ENCODE assay signal across 1 cellular context in the genomic region with DNA sequence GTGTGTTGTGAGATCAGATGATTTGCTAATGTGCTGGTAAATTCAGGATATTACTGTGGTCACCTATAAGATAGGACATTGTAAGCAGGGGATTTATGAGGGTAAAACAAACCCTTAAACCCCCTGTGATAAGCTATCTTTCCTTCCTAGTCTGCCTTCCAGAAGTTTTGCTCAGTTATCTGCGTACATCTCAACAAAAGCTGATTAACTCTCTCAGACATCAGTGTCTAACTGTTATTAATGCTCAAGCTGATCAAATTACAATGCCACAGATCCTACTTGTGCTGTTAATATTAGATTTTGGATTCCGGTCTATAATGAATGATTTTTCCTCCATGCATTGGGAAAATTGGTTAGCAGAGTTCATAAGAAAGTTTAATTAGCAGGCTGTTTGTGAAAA.
A peak's percentile ranks its signal among the peaks of the same experiment; 100 is the strongest.
TF ChIP-seq lines count a peak whose summit lies in the region.

No MANE protein-coding gene starts in this region.

TF ChIP-seq in SK-N-SH, 30 proteins besides CTCF, POLR2A, EP300 and RAD21 (continued from another document):
- TF ChIP-seq FOXJ3 (CRISPR knock-in tag; IDR thresholded peaks at IDR 0.05) (peak; percentile 58; the same call in 1 of the 2 replicates), GATA2 (CRISPR knock-in tag; IDR thresholded peaks at IDR 0.05) (peak; percentile 90), SMC3 (IDR thresholded peaks at IDR 0.05; ENCODE audit: low read depth, low read length) (no peak), GABPA (IDR thresholded peaks at IDR 0.05; ENCODE audit: low read depth) (no peak), MXI1 (IDR thresholded peaks at IDR 0.05; ENCODE audit: low read depth, low read length) (0 out of 2 replicates have a peak, but pooled peaks have one; percentile 25), FOXM1 (IDR thresholded peaks at IDR 0.05; ENCODE audit: low read depth) (no peak), SIN3A (IDR thresholded peaks at IDR 0.05; ENCODE audit: borderline replicate concordance, low read depth, low read length) (no peak), RCOR1 (IDR thresholded peaks at IDR 0.05; ENCODE audit: low read length) (peak; percentile 91), CHD2 (IDR thresholded peaks at IDR 0.05; ENCODE audit: low read length, partially characterized antibody) (peak; percentile 71), NRF1 (IDR thresholded peaks at IDR 0.05; ENCODE audit: low read depth, low read length) (no peak), YY1 (IDR thresholded peaks at IDR 0.05; ENCODE audit: low read depth) (no peak), FOSL2 (IDR thresholded peaks at IDR 0.05; ENCODE audit: borderline replicate concordance, low read depth) (no peak), POLR2AphosphoS5 (IDR thresholded peaks at IDR 0.05; ENCODE audit: low read depth, low read length) (no peak), JUND (IDR thresholded peaks at IDR 0.05) (no peak), NFIC (IDR thresholded peaks at IDR 0.05; ENCODE audit: borderline replicate concordance) (no peak), TCF12 (IDR thresholded peaks at IDR 0.05) (no peak), RXRA (IDR thresholded peaks at IDR 0.05; ENCODE audit: borderline replicate concordance, low read depth) (no peak), RFX5 (IDR thresholded peaks at IDR 0.05; ENCODE audit: low read length) (no peak), MEF2A (IDR thresholded peaks at IDR 0.05; ENCODE audit: borderline replicate concordance, low read depth) (no peak)
- TF ChIP-seq, protein P1, sequence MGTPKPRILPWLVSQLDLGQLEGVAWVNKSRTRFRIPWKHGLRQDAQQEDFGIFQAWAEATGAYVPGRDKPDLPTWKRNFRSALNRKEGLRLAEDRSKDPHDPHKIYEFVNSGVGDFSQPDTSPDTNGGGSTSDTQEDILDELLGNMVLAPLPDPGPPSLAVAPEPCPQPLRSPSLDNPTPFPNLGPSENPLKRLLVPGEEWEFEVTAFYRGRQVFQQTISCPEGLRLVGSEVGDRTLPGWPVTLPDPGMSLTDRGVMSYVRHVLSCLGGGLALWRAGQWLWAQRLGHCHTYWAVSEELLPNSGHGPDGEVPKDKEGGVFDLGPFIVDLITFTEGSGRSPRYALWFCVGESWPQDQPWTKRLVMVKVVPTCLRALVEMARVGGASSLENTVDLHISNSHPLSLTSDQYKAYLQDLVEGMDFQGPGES (IDR thresholded peaks at IDR 0.05; ENCODE audit: low read depth, low read length): no peak
- TF ChIP-seq, protein P2, sequence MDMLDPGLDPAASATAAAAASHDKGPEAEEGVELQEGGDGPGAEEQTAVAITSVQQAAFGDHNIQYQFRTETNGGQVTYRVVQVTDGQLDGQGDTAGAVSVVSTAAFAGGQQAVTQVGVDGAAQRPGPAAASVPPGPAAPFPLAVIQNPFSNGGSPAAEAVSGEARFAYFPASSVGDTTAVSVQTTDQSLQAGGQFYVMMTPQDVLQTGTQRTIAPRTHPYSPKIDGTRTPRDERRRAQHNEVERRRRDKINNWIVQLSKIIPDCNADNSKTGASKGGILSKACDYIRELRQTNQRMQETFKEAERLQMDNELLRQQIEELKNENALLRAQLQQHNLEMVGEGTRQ (IDR thresholded peaks at IDR 0.05; ENCODE audit: borderline replicate concordance, low read depth, low read length): no peak
- TF ChIP-seq, protein P3, sequence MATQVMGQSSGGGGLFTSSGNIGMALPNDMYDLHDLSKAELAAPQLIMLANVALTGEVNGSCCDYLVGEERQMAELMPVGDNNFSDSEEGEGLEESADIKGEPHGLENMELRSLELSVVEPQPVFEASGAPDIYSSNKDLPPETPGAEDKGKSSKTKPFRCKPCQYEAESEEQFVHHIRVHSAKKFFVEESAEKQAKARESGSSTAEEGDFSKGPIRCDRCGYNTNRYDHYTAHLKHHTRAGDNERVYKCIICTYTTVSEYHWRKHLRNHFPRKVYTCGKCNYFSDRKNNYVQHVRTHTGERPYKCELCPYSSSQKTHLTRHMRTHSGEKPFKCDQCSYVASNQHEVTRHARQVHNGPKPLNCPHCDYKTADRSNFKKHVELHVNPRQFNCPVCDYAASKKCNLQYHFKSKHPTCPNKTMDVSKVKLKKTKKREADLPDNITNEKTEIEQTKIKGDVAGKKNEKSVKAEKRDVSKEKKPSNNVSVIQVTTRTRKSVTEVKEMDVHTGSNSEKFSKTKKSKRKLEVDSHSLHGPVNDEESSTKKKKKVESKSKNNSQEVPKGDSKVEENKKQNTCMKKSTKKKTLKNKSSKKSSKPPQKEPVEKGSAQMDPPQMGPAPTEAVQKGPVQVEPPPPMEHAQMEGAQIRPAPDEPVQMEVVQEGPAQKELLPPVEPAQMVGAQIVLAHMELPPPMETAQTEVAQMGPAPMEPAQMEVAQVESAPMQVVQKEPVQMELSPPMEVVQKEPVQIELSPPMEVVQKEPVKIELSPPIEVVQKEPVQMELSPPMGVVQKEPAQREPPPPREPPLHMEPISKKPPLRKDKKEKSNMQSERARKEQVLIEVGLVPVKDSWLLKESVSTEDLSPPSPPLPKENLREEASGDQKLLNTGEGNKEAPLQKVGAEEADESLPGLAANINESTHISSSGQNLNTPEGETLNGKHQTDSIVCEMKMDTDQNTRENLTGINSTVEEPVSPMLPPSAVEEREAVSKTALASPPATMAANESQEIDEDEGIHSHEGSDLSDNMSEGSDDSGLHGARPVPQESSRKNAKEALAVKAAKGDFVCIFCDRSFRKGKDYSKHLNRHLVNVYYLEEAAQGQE (IDR thresholded peaks at IDR 0.05; ENCODE audit: low read depth, low read length): no peak
- TF ChIP-seq, protein P4, sequence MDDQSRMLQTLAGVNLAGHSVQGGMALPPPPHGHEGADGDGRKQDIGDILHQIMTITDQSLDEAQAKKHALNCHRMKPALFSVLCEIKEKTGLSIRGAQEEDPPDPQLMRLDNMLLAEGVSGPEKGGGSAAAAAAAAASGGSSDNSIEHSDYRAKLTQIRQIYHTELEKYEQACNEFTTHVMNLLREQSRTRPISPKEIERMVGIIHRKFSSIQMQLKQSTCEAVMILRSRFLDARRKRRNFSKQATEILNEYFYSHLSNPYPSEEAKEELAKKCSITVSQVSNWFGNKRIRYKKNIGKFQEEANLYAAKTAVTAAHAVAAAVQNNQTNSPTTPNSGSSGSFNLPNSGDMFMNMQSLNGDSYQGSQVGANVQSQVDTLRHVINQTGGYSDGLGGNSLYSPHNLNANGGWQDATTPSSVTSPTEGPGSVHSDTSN (IDR thresholded peaks at IDR 0.05): no peak
- TF ChIP-seq, protein P5, sequence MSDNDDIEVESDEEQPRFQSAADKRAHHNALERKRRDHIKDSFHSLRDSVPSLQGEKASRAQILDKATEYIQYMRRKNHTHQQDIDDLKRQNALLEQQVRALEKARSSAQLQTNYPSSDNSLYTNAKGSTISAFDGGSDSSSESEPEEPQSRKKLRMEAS (IDR thresholded peaks at IDR 0.05; ENCODE audit: low read depth): no peak
